Comparison of ENCODE assay signal across 7 cellular contexts in genomic region chr12:94263011-94263786, GRCh38.
A peak's percentile ranks its signal among the peaks of the same experiment; 100 is the strongest.
DNase-seq lines count a peak whose midpoint lies in the region; ATAC-seq and TF ChIP-seq lines count a peak whose summit lies in the region.

No MANE protein-coding gene starts in this region.

- H3K27ac ChIP-seq in KOPT-K1 (ENCODE audit: low read depth, low read length, poor library complexity, severe bottlenecking): peak overlapping the region; percentile 77
- peak overlapping the region; percentile 76 for H3K27ac ChIP-seq in fibroblast of lung (ENCODE audit: insufficient read depth, low read length)

- peak; percentile 30 for ATAC-seq in GM19468 (IDR thresholded peaks at IDR 0.05; ENCODE audit: extremely low read depth, unreplicated experiment)

- peak overlapping the region; percentile 98 for H3K4me2 ChIP-seq in fibroblast of lung (ENCODE audit: extremely low read depth, insufficient read depth, low read length)

- peak overlapping the region; percentile 63 to 75 (median 64) for H3K4me3 ChIP-seq in fibroblast of lung (replicated peaks in 1 of 4; ENCODE audit: control extremely low read depth in 1 of 4, insufficient read depth in 1 of 4, low read depth in 3 of 4, low read length in 4 of 4)

- no peaks in the 10 kb centered on the region for H4K20me1 ChIP-seq in fibroblast of lung (ENCODE audit: control insufficient read depth, extremely low read depth, insufficient read depth, low read length)

- no peaks in the 10 kb centered on the region for H3K79me2 ChIP-seq in fibroblast of lung (ENCODE audit: control insufficient read depth, insufficient read depth, low read length)

- H3K27me3 ChIP-seq in fibroblast of lung (ENCODE audit: control insufficient read depth, insufficient read depth, low read length): no peaks in the 10 kb centered on the region

- H3K36me3 ChIP-seq in KOPT-K1 (ENCODE audit: insufficient read depth, low read length) (no peaks in the 10 kb centered on the region), fibroblast of lung (ENCODE audit: control insufficient read depth, insufficient read depth, low read length) (no peaks in the 10 kb centered on the region)

- no peak overlapping the region for H3K9ac ChIP-seq in fibroblast of lung (ENCODE audit: insufficient read depth, low read length)

- peak overlapping the region; percentile 80 for H2AFZ ChIP-seq in fibroblast of lung (ENCODE audit: low read length)

- DNase-seq in activated CD8-positive, alpha-beta memory T cell treated with anti-CD3 and anti-CD28 coated beads for 4 hours (ENCODE audit: low read depth in 2 of 2): peak; percentile 46 to 58
- no peak for DNase-seq in fibroblast of lung (ENCODE audit: low read depth in 2 of 2)
- peak; percentile 62 for DNase-seq in stimulated activated CD4-positive, alpha-beta T cell treated with anti-CD3 and anti-CD28 coated beads, Interleukin-12 subunit alpha, Interleukin-12 subunit beta, amount 100 ng/mL, for 4 hours
- no peak for DNase-seq in H4 (ENCODE audit: low spot score)
- DNase-seq in islet precursor cell: no peak

- H3K4me1 ChIP-seq in fibroblast of lung (ENCODE audit: control insufficient read depth, extremely low read depth, insufficient read depth, low read length): peaks cover 32% of the 10 kb centered on the region

- H3K9me3 ChIP-seq in KOPT-K1 (ENCODE audit: insufficient read depth, low read length, poor library complexity, severe bottlenecking) (no peaks in the 10 kb centered on the region), fibroblast of lung (ENCODE audit: control insufficient read depth, insufficient read depth, low read depth, low read length) (no peaks in the 10 kb centered on the region)

- no peak for TF ChIP-seq CTCF in fibroblast of lung (conservative IDR thresholded peaks at IDR 0.05 in 1 of 2, IDR thresholded peaks at IDR 0.05 in 1 of 2; ENCODE audit: low read depth in 1 of 2, low read length in 2 of 2)

Comparison
In these comparisons a context has a peak if more than half of its experiments do, and no peak if none do; other contexts are left out.
1. DNase-seq: peak in activated CD8-positive, alpha-beta memory T cell treated with anti-CD3 and anti-CD28 coated beads for 4 hours (2 of 2) and stimulated activated CD4-positive, alpha-beta T cell treated with anti-CD3 and anti-CD28 coated beads, Interleukin-12 subunit alpha, Interleukin-12 subunit beta, amount 100 ng/mL, for 4 hours (single experiment); none in fibroblast of lung (0 of 2), H4 (single experiment) and islet precursor cell (single experiment).